Comparison of ENCODE assay signal across 23 cellular contexts in genomic region chr6:113147544-113147943, GRCh38.
DNase-seq lines count a peak whose midpoint lies in the region; ATAC-seq, FAIRE-seq and TF ChIP-seq lines count a peak whose summit lies in the region.
"Had no signal": no experiment of that assay in that cellular context is flagged by ENCODE, and none has a peak within 500 bp of the region (broad histone marks: within the 10 kb centered on the region; RNA-seq: fewer than 3 reads in every experiment).

No MANE protein-coding gene starts in this region.

- no peaks in the 10 kb centered on the region for H3K9me3 ChIP-seq in IMR-90 (ENCODE audit: control insufficient read depth, insufficient read depth, low read length)
- H3K9me3 ChIP-seq in astrocyte (ENCODE audit: insufficient read depth, low read depth, low read length): no peaks in the 10 kb centered on the region
- H3K9me3 ChIP-seq in MG63: peaks cover 14% of the 10 kb centered on the region
- H3K9me3 ChIP-seq: gastrocnemius medialis, SJSA1 had no signal

- H4K5ac ChIP-seq in IMR-90 (ENCODE audit: low read depth, low read length): no peak overlapping the region

- H3K4me3 Mint-ChIP-seq in astrocyte (ENCODE audit: unreplicated experiment) (no peak overlapping the region), nephron (no peak overlapping the region)
- H3K4me3 Mint-ChIP-seq: CD4-positive, alpha-beta memory T cell; WTC11 had no signal

- DNase-seq in AG09319 (ENCODE audit: extremely low read depth, low read depth) (peak; percentile 29), IMR-90 (peak; percentile 94), astrocyte (ENCODE audit: low read depth) (peak; percentile 53), MG63 (no peak), NCI-H345 treated with DMSO at 0.1 percent for 48 hours (lab: John Stamatoyannopoulos, UW; ENCODE audit: unreplicated experiment) (no peak), NCI-H1436 (lab: John Stamatoyannopoulos, UW) (no peak), foreskin keratinocyte (no peak)
- DNase-seq: activated CD4-positive, alpha-beta T cell treated with anti-CD3 and anti-CD28 coated beads, Interleukin-2, amount 50 U/mL, for 48 hours; activated effector memory CD4-positive, alpha-beta T cell treated with anti-CD3 and anti-CD28 coated beads, Interleukin-2, amount 50 U/mL, for 16 hours; CD4-positive, alpha-beta memory T cell; dermis blood vessel endothelial cell; DMS153; gastrocnemius medialis; NCI-H1417 treated with DMSO at 0.1 percent for 48 hours; NCI-H82; right cardiac atrium had no signal

- intact Hi-C loops in IMR-90 (cut with micrococcal nuclease): loop anchor here (1.0 kb wide), 1 partner anchor 708 kb away; no protein-coding TSS in a partner anchor

- in situ Hi-C loops in IMR-90 (cut with MboI; ENCODE audit: low sequenced_read_pairs): no loop called here

- no peaks in the 10 kb centered on the region for H3K79me2 ChIP-seq in astrocyte (ENCODE audit: insufficient read depth, low read length)

- dilution Hi-C loops in IMR-90 (cut with HindIII; ENCODE audit: low sequenced_read_pairs, unreplicated experiment): no loop called here

- no peaks in the 10 kb centered on the region for H3K36me3 Mint-ChIP-seq in astrocyte (ENCODE audit: low read depth, unreplicated experiment)
- H3K36me3 Mint-ChIP-seq in nephron (ENCODE audit: low read depth): peaks cover 4% of the 10 kb centered on the region
- H3K36me3 Mint-ChIP-seq: CD4-positive, alpha-beta memory T cell had no signal

- H3K9ac ChIP-seq in IMR-90 (ENCODE audit: low read depth, low read length): peak overlapping the region; percentile 43; the same call in 1 of the 2 replicates
- H3K9ac ChIP-seq in astrocyte (ENCODE audit: low read length): no peak overlapping the region

- H4K20me1 ChIP-seq in IMR-90 (ENCODE audit: insufficient read depth, low read length) (no peaks in the 10 kb centered on the region), astrocyte (ENCODE audit: insufficient read depth, low read length) (no peaks in the 10 kb centered on the region)

- H3K23ac ChIP-seq in IMR-90 (ENCODE audit: low read depth, low read length): no peak overlapping the region; the same call in 1 of the 2 replicates

- H4K8ac ChIP-seq in IMR-90 (ENCODE audit: low read depth in 2 of 2, low read length in 2 of 2): peak overlapping the region; percentile 20 to 64; a peak in 3 of 4 replicates

- no CpG with 5 or more reads among the region's 2 CpGs for WGBS in IMR-90 (ENCODE audit: extremely low coverage in 2 of 2, insufficient read length in 1 of 2), 2 experiments

- no peaks in the 10 kb centered on the region for H3K9me3 Mint-ChIP-seq in astrocyte (ENCODE audit: unreplicated experiment)
- H3K9me3 Mint-ChIP-seq in nephron: peaks cover 20% of the 10 kb centered on the region

- peak overlapping the region; percentile 68; the same call in 1 of the 2 replicates for H3K56ac ChIP-seq in IMR-90 (ENCODE audit: extremely low read depth, insufficient read depth, low read length)

- no peak for TF ChIP-seq POLR2A in IMR-90 (IDR thresholded peaks at IDR 0.05; ENCODE audit: low read depth, low read length)

- H2BK120ac ChIP-seq in IMR-90 (ENCODE audit: low read depth, low read length): peak overlapping the region; percentile 99

- TF ChIP-seq CTCF in AG09319 (IDR thresholded peaks at IDR 0.05; ENCODE audit: low read depth, low read length): no peak
- no peak for TF ChIP-seq CTCF in IMR-90 (conservative IDR thresholded peaks at IDR 0.05; ENCODE audit: low read depth, low read length)
- no peak for TF ChIP-seq CTCF in astrocyte (IDR thresholded peaks at IDR 0.05; ENCODE audit: insufficient read depth, low read depth, low read length)
- no peak for TF ChIP-seq CTCF in nephron (IDR thresholded peaks at IDR 0.05; ENCODE audit: unreplicated experiment in 3 of 3)
- no peak for TF ChIP-seq CTCF in foreskin keratinocyte (conservative IDR thresholded peaks at IDR 0.05)

- H3K27ac ChIP-seq in IMR-90 (ENCODE audit: insufficient read depth, low read length) (0 out of 2 replicates have a peak overlapping the region, but pooled peaks have one; percentile 33), astrocyte (ENCODE audit: low read depth, low read length) (no peak overlapping the region), foreskin keratinocyte (no peak overlapping the region)
- H3K27ac ChIP-seq: cardiac muscle cell, gastrocnemius medialis, SJSA1 had no signal

- H3K27me3 Mint-ChIP-seq in astrocyte (ENCODE audit: low read depth, unreplicated experiment) (no peaks in the 10 kb centered on the region), nephron (ENCODE audit: low read depth) (no peaks in the 10 kb centered on the region)
- H3K27me3 Mint-ChIP-seq: CD4-positive, alpha-beta memory T cell had no signal

- H3K4me1 ChIP-seq in IMR-90 (ENCODE audit: control insufficient read depth, insufficient read depth, low read length) (peaks cover 7% of the 10 kb centered on the region), astrocyte (ENCODE audit: insufficient read depth, low read length) (no peaks in the 10 kb centered on the region), foreskin keratinocyte (no peaks in the 10 kb centered on the region)
- H3K4me1 ChIP-seq: gastrocnemius medialis, SJSA1 had no signal

- no peak overlapping the region; the same call in 1 of the 2 replicates for H3K4me2 ChIP-seq in IMR-90 (ENCODE audit: low read depth, low read length)
- no peak overlapping the region for H3K4me2 ChIP-seq in astrocyte (ENCODE audit: low read length)

- H3K79me1 ChIP-seq in IMR-90 (ENCODE audit: low read depth in 1 of 2, low read length in 2 of 2): no peaks in the 10 kb centered on the region

- H3K14ac ChIP-seq in IMR-90 (replicated peaks; ENCODE audit: low read depth, low read length): peak overlapping the region; percentile 89; the same call in 1 of the 2 replicates

- H3K4ac ChIP-seq in IMR-90 (ENCODE audit: low read depth, low read length): no peak overlapping the region; the same call in 1 of the 2 replicates

- no peak overlapping the region for H2AK9ac ChIP-seq in IMR-90 (replicated peaks; ENCODE audit: low read depth, low read length, poor library complexity)

- H2AFZ ChIP-seq in IMR-90 (replicated peaks; ENCODE audit: low read length, poor library complexity): no peak overlapping the region
- H2AFZ ChIP-seq in astrocyte (ENCODE audit: low read depth, low read length): no peak overlapping the region

- BruUV-seq in IMR-90 (replicated peaks; lab: Mats Ljungman, UMichigan): no TSS peak

- POLR2A ChIA-PET in IMR-90 (lab: Charles Lee; ENCODE audit: unreplicated experiment): no interaction called here

- H2AK5ac ChIP-seq in IMR-90 (ENCODE audit: low read depth, low read length): no peak overlapping the region

- H3K18ac ChIP-seq in IMR-90 (ENCODE audit: low read depth, low read length): peak overlapping the region; percentile 98; the same call in 1 of the 2 replicates

- H3K4me3 ChIP-seq in IMR-90 (ENCODE audit: insufficient read depth, low read depth, low read length) (no peak overlapping the region), astrocyte (ENCODE audit: insufficient read depth, low read depth, low read length) (no peak overlapping the region), MG63 (no peak overlapping the region)
- H3K4me3 ChIP-seq: cardiac muscle cell, gastrocnemius medialis, SJSA1 had no signal

- no peak overlapping the region for H4K91ac ChIP-seq in IMR-90 (ENCODE audit: insufficient read depth, low read depth, low read length)

- H2BK15ac ChIP-seq in IMR-90 (ENCODE audit: low read depth, low read length): no peak overlapping the region; the same call in 2 of the 3 replicates

- H2BK5ac ChIP-seq in IMR-90 (ENCODE audit: low read depth, low read length, poor library complexity, severe bottlenecking): peak overlapping the region; percentile 100

- peak overlapping the region; percentile 25; the same call in 1 of the 2 replicates for H2BK20ac ChIP-seq in IMR-90 (ENCODE audit: low read depth, low read length)

- FAIRE-seq in astrocyte (lab: Jason Lieb, UNC): no peak
- FAIRE-seq: endothelial cell of umbilical vein, GM12892 had no signal

- H3K27me3 ChIP-seq in IMR-90 (ENCODE audit: control insufficient read depth, insufficient read depth, low read length): no peaks in the 10 kb centered on the region
- H3K27me3 ChIP-seq in astrocyte (ENCODE audit: insufficient read depth, low read length): no peaks in the 10 kb centered on the region
- H3K27me3 ChIP-seq in MG63: no peaks in the 10 kb centered on the region
- H3K27me3 ChIP-seq in foreskin keratinocyte: no peaks in the 10 kb centered on the region
- H3K27me3 ChIP-seq: cardiac muscle cell, gastrocnemius medialis, SJSA1 had no signal

- CTCF ChIA-PET in IMR-90 (lab: Yijun Ruan, JAX): interaction anchor here (0.6 kb wide), 2 partner anchors 100 to 689 kb away, joined by 3 read pairs; no protein-coding TSS in a partner anchor

- H3K27ac Mint-ChIP-seq in astrocyte (ENCODE audit: unreplicated experiment) (no peak overlapping the region), nephron (peak overlapping the region in 2 of 3 experiments; percentile 11 to 37)
- H3K27ac Mint-ChIP-seq: CD4-positive, alpha-beta memory T cell; WTC11 had no signal

- TF ChIP-seq RAD21 in IMR-90 (IDR thresholded peaks at IDR 0.05; ENCODE audit: low read length): no peak

- H3K9me1 ChIP-seq in IMR-90 (ENCODE audit: insufficient read depth, low read length): 0 out of 2 replicates have a peak, but pooled peaks cover 2% of the 10 kb centered on the region

- H3K36me3 ChIP-seq in IMR-90 (ENCODE audit: control insufficient read depth, insufficient read depth, low read length): no peaks in the 10 kb centered on the region
- no peaks in the 10 kb centered on the region for H3K36me3 ChIP-seq in astrocyte (ENCODE audit: insufficient read depth, low read length)
- no peaks in the 10 kb centered on the region for H3K36me3 ChIP-seq in MG63
- H3K36me3 ChIP-seq: cardiac muscle cell, gastrocnemius medialis, SJSA1 had no signal

- ATAC-seq in IMR-90 (ENCODE audit: low read depth) (peak; percentile 97), foreskin keratinocyte (no peak)
- ATAC-seq: gastrocnemius medialis, Panc1, right cardiac atrium, WTC11 had no signal

- H3K4me1 Mint-ChIP-seq in astrocyte (ENCODE audit: low read depth, unreplicated experiment) (peaks cover 12% of the 10 kb centered on the region), nephron (peaks cover 19% of the 10 kb centered on the region)
- H3K4me1 Mint-ChIP-seq: CD4-positive, alpha-beta memory T cell had no signal

TF ChIP-seq in IMR-90, 13 proteins besides CTCF, POLR2A, EP300 and RAD21:
- no peak for TF ChIP-seq MXI1 (IDR thresholded peaks at IDR 0.05; ENCODE audit: borderline replicate concordance, low read depth, low read length)
- peak; percentile 85 for TF ChIP-seq CEBPB (IDR thresholded peaks at IDR 0.05; ENCODE audit: low read depth, low read length)
TF ChIP-seq in IMR-90: peak in this region for 1.

Comparison
In these comparisons a context has a peak if more than half of its experiments do, and no peak if none do; other contexts are left out.
1. DNase-seq: peak in AG09319 (single experiment), IMR-90 (single experiment) and astrocyte (single experiment); none in MG63 (single experiment), NCI-H345 treated with DMSO at 0.1 percent for 48 hours (single experiment), NCI-H1436 (single experiment) and foreskin keratinocyte (0 of 2).